ENCODE assay signal across 8 cellular contexts in genomic region chr17:61139219-61139618, GRCh38.
DNase-seq lines count a peak whose midpoint lies in the region; ATAC-seq and TF ChIP-seq lines count a peak whose summit lies in the region.

No MANE protein-coding gene starts in this region.

- H3K27ac Mint-ChIP-seq in stimulated activated naive B cell treated with anti-CD40 and anti-IgM and Interleukin-4, amounts not matched to agents 10 μg/mL and 1 μg/mL and 100 μg/mL, for 72 hours, result peak overlapping the region; percentile 28

- no peaks in the 10 kb centered on the region for H3K27me3 ChIP-seq in GM23248 (replicated peaks; ENCODE audit: insufficient read depth)
- no peaks in the 10 kb centered on the region for H3K27me3 ChIP-seq in MG63

- no peak for TF ChIP-seq POLR2A in lower leg skin (IDR thresholded peaks at IDR 0.05)

- no peaks in the 10 kb centered on the region for H3K9me2 ChIP-seq in GM23248 (ENCODE audit: insufficient read depth)

- TF ChIP-seq CTCF in lower leg skin (IDR thresholded peaks at IDR 0.05), result no peak

- ATAC-seq in stimulated activated naive B cell treated with anti-CD40 and anti-IgM and Interleukin-4, amounts not matched to agents 10 μg/mL and 1 μg/mL and 100 μg/mL, for 72 hours (replicated peaks), result peak; percentile 99

- WGBS in GM23248 (ENCODE audit: low coverage in 1 of 2, low lambda C conversion rate in 2 of 2, missing lambda C conversion rate in 2 of 2), 2 experiments, result 14 to 23% methylated on average over 4 of the region's 4 CpGs
- 45 to 46% methylated on average over 4 of the region's 4 CpGs for WGBS in lower leg skin, 2 donors

- no peaks in the 10 kb centered on the region for H3K79me2 ChIP-seq in GM23248 (ENCODE audit: insufficient read depth)

- H3K9me3 Mint-ChIP-seq in stimulated activated naive B cell treated with anti-CD40 and anti-IgM and Interleukin-4, amounts not matched to agents 10 μg/mL and 1 μg/mL and 100 μg/mL, for 72 hours, result no peaks in the 10 kb centered on the region

- intact Hi-C loops in lower leg skin (cut with DNase I; ENCODE audit: low total_unique reads), result no loop called here

- H4K20me1 ChIP-seq in GM23248 (ENCODE audit: insufficient read depth), result no peaks in the 10 kb centered on the region

- H3K4me1 Mint-ChIP-seq in stimulated activated naive B cell treated with anti-CD40 and anti-IgM and Interleukin-4, amounts not matched to agents 10 μg/mL and 1 μg/mL and 100 μg/mL, for 72 hours, result peaks cover 15 to 27% of the 10 kb centered on the region in 2 donors

- peak overlapping the region; percentile 75 for H3K4me2 ChIP-seq in GM23248 (ENCODE audit: unreplicated experiment)

- H3K4me3 Mint-ChIP-seq in stimulated activated naive B cell treated with anti-CD40 and anti-IgM and Interleukin-4, amounts not matched to agents 10 μg/mL and 1 μg/mL and 100 μg/mL, for 72 hours, result peak overlapping the region; percentile 70

- DNase-seq in ELR (ENCODE audit: low read depth), result peak; percentile 89
- peak; percentile 74 for DNase-seq in GM23248
- peak; percentile 7 for DNase-seq in MG63
- peak; percentile 64 for DNase-seq in activated CD8-positive, alpha-beta memory T cell treated with anti-CD3 and anti-CD28 coated beads for 24 hours
- peak; percentile 65 for DNase-seq in germinal center (ENCODE audit: low spot score)
- peak; percentile 35 for DNase-seq in stimulated activated naive B cell treated with anti-CD40 and anti-IgM and Interleukin-4, amounts not matched to agents 10 μg/mL and 1 μg/mL and 100 μg/mL, for 72 hours
- no peak for DNase-seq in lower leg skin (ENCODE audit: low spot score in 2 of 2)
- no peak for DNase-seq in DMS79 (lab: John Stamatoyannopoulos, UW)

- H3K27ac ChIP-seq in GM23248, result 0 out of 2 replicates have a peak overlapping the region, but pooled peaks have one; percentile 4

- H3K36me3 Mint-ChIP-seq in stimulated activated naive B cell treated with anti-CD40 and anti-IgM and Interleukin-4, amounts not matched to agents 10 μg/mL and 1 μg/mL and 100 μg/mL, for 72 hours, result no peaks in the 10 kb centered on the region

- no peak overlapping the region; the same call in 1 of the 2 replicates for H2AFZ ChIP-seq in GM23248

- peak overlapping the region; percentile 28 for H3K4me3 ChIP-seq in GM23248
- H3K4me3 ChIP-seq in MG63, result no peak overlapping the region
- no peak overlapping the region for H3K4me3 ChIP-seq in lower leg skin (ENCODE audit: low read depth, poor library complexity, severe bottlenecking)

- peak overlapping the region; percentile 15 for H3K9ac ChIP-seq in GM23248

- no peaks in the 10 kb centered on the region for H3K9me3 ChIP-seq in GM23248 (ENCODE audit: low read depth)
- no peaks in the 10 kb centered on the region for H3K9me3 ChIP-seq in MG63

- no peaks in the 10 kb centered on the region for H3K36me3 ChIP-seq in GM23248 (ENCODE audit: low read depth)
- no peaks in the 10 kb centered on the region for H3K36me3 ChIP-seq in MG63

- H3K27me3 Mint-ChIP-seq in stimulated activated naive B cell treated with anti-CD40 and anti-IgM and Interleukin-4, amounts not matched to agents 10 μg/mL and 1 μg/mL and 100 μg/mL, for 72 hours, result no peaks in the 10 kb centered on the region

- peaks cover 17% of the 10 kb centered on the region for H3K4me1 ChIP-seq in GM23248 (ENCODE audit: insufficient read depth)

- in situ Hi-C loops in GM23248 (cut with MboI), result no loop called here

- 0 out of 2 replicates have a peak, but pooled peaks cover 13% of the 10 kb centered on the region for H3F3A ChIP-seq in GM23248 (ENCODE audit: insufficient read depth)

Comparison
In these comparisons a context has a peak if more than half of its experiments do, and no peak if none do; other contexts are left out.
1. DNase-seq: peak in ELR (single experiment), GM23248 (single experiment), MG63 (single experiment), activated CD8-positive, alpha-beta memory T cell treated with anti-CD3 and anti-CD28 coated beads for 24 hours (single experiment), germinal center (single experiment) and stimulated activated naive B cell treated with anti-CD40 and anti-IgM and Interleukin-4, amounts not matched to agents 10 μg/mL and 1 μg/mL and 100 μg/mL, for 72 hours (single experiment); none in lower leg skin (0 of 2) and DMS79 (single experiment).